Comparison of ENCODE assay signal across 12 cellular contexts in genomic region chr9:93297659-93298497, GRCh38.
DNase-seq lines count a peak whose midpoint lies in the region; ATAC-seq lines count a peak whose summit lies in the region.
"Had no signal": no experiment of that assay in that cellular context is flagged by ENCODE, and none has a peak within 500 bp of the region (broad histone marks: within the 10 kb centered on the region; RNA-seq: fewer than 3 reads in every experiment).

No MANE protein-coding gene starts in this region.

- in situ Hi-C loops in ACHN (cut with HindIII; ENCODE audit: low pct_ligation_motif_present, low pct_unique_long_range_greater_than_20kb, low sequenced_read_pairs): no loop called here

- intact Hi-C loops in sciatic nerve (cut with DNase I): no loop called here

- ATAC-seq in sciatic nerve: no peak
- ATAC-seq in HG02798 (IDR thresholded peaks at IDR 0.05; ENCODE audit: poor library complexity, unreplicated experiment): no peak
- ATAC-seq: T-helper 17 cell had no signal

- DNase-seq in NCI-H748 (lab: John Stamatoyannopoulos, UW; ENCODE audit: unreplicated experiment) (peak; percentile 36), NCI-H748 treated with DMSO at 0.1 percent for 48 hours (lab: John Stamatoyannopoulos, UW) (no peak), HuH-7 (ENCODE audit: low spot score) (peak; percentile 5), cerebellum (ENCODE audit: low spot score) (peak; percentile 27), sciatic nerve (ENCODE audit: low spot score) (peak; percentile 58), ACHN (no peak), DMS79 (lab: John Stamatoyannopoulos, UW) (no peak)
- DNase-seq: activated CD4-positive, alpha-beta memory T cell treated with anti-CD3 and anti-CD28 coated beads, Interleukin-2, amount 10 ng/mL, durations not matched to agents 7 days and 5 days; activated naive CD8-positive, alpha-beta T cell treated with anti-CD3 and anti-CD28 coated beads, Interleukin-2, amount 10 ng/mL, durations not matched to agents 7 days and 5 days; T-helper 17 cell; uterus had no signal

Comparison
In these comparisons a context has a peak if more than half of its experiments do, and no peak if none do; other contexts are left out.
1. DNase-seq: peak in NCI-H748 (single experiment), HuH-7 (single experiment), cerebellum (single experiment) and sciatic nerve (single experiment); none in NCI-H748 treated with DMSO at 0.1 percent for 48 hours (single experiment), ACHN (single experiment) and DMS79 (single experiment).